In the genomic region with DNA sequence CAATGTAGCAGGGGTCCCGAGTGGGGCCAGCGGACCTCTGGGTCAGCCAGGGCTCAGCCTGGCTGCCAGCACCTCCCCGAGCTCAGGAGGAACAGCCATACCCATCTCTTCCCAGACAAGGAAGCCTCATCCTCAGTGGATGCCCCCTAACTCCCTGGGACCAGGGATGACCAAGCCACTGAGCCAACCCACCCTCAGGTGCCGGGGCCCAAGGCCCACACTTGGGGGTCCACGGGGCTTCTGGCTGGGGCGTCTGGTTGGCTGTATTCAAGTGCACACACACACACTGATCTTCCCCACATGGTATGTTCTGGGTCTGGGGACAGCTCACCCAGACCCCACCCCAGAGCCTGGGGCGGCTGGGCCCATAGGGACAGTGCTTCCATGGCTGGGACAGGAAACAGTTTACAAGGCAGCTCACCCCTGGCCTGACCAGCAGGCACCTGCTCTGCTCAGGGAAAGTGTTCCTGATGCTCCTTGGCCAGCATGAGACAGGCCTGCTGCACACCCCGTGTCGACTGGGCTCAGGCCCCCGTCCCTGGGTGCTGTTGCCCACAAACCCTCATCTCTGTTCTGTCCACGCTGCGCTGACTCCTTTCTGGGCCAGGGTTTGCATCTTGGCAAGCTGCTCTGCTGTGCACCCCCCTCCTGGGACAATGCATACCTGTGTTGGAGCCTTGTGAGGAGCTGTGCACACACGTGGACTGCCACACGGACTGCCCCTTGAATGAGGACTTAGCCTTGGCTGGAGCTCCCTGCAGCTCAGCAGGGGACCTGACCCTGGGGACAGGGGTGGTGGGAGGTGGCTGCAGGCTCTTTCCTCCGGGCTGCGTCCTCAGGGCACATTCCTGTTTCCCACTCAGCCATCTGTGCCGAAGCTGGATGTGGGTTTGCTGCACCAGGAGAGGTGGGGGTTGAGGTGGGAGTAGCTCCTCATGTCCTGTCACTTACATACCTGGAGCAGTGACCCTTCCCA, we compare ENCODE assay signal across 12 cellular contexts. TPM values are rescaled to one million over a fixed set of nuclear protein-coding genes. Genes with fewer than 3 reads are reported as not detected.
DNase-seq lines count a peak whose midpoint lies in the region; ATAC-seq and TF ChIP-seq lines count a peak whose summit lies in the region.
"Had no signal": no experiment of that assay in that cellular context is flagged by ENCODE, and none has a peak within 500 bp of the region (broad histone marks: within the 10 kb centered on the region; RNA-seq: fewer than 3 reads in every experiment).

No MANE protein-coding gene starts in this region.

- H3K9me3 ChIP-seq in BLaER1 (no peaks in the 10 kb centered on the region), esophagus muscularis mucosa (no peaks in the 10 kb centered on the region), WERI-Rb-1 (ENCODE audit: severe bottlenecking) (no peaks in the 10 kb centered on the region)

- DNase-seq in NB4 (ENCODE audit: low read depth) (peak; percentile 50), esophagus muscularis mucosa (ENCODE audit: extremely low spot score) (no peak), omental fat pad (ENCODE audit: low spot score) (no peak), WERI-Rb-1 (no peak)
- DNase-seq: MM.1S, NCI-H1930, NCI-H510A treated with DMSO at 0.1 percent for 48 hours had no signal

- H3K4me3 ChIP-seq in BLaER1 (no peak overlapping the region), NB4 (ENCODE audit: low read depth, low read length) (no peak overlapping the region), esophagus muscularis mucosa (no peak overlapping the region), WERI-Rb-1 (ENCODE audit: low read depth, low read length) (no peak overlapping the region)

- H3K36me3 ChIP-seq in BLaER1 (peaks cover 45% of the 10 kb centered on the region), esophagus muscularis mucosa (peaks cover 16 to 40% (median 39%) of the 10 kb centered on the region in 4 donors), WERI-Rb-1 (peaks cover 43% of the 10 kb centered on the region)

- no peaks in the 10 kb centered on the region for H3K27me3 ChIP-seq in BLaER1
- no peaks in the 10 kb centered on the region for H3K27me3 ChIP-seq in esophagus muscularis mucosa
- no peaks in the 10 kb centered on the region for H3K27me3 ChIP-seq in WERI-Rb-1 (ENCODE audit: insufficient read depth, low read depth, severe bottlenecking)

- H3K9ac ChIP-seq in BLaER1 = peak overlapping the region; percentile 48; the same call in 1 of the 2 replicates

- no peak for TF ChIP-seq POLR2A in NB4 (IDR thresholded peaks at IDR 0.05; ENCODE audit: extremely low read depth, insufficient read length)
- TF ChIP-seq POLR2A in esophagus muscularis mucosa (IDR thresholded peaks at IDR 0.05; ENCODE audit: low read depth) = no peak

- intact Hi-C loops in esophagus muscularis mucosa (cut with DNase I) = no loop called here

- H3K27ac ChIP-seq in BLaER1 (peak overlapping the region; percentile 38; the same call in 1 of the 2 replicates), esophagus muscularis mucosa (replicated peaks in 1 of 4) (peak overlapping the region in 3 of 4 donors; percentile 10 to 47 (median 38)), WERI-Rb-1 (no peak overlapping the region)

- peaks cover 73% of the 10 kb centered on the region for H4K20me1 ChIP-seq in BLaER1

- H3K4me1 ChIP-seq in BLaER1 = peaks cover 43% of the 10 kb centered on the region
- peaks cover 54 to 62% (median 56%) of the 10 kb centered on the region in 4 donors for H3K4me1 ChIP-seq in esophagus muscularis mucosa

- TF ChIP-seq EP300 in esophagus muscularis mucosa (IDR thresholded peaks at IDR 0.05) = no peak

- H3K4me2 ChIP-seq in BLaER1 = peak overlapping the region; percentile 50

- 70% methylated on average over 8 of the region's 17 CpGs for WGBS in esophagus muscularis mucosa

- ATAC-seq in omental fat pad (ENCODE audit: low FRiP score) = peak; percentile 5
- no peak for ATAC-seq in HG02840 (IDR thresholded peaks at IDR 0.05; ENCODE audit: low FRiP score, unreplicated experiment)
- ATAC-seq in activated CD4-positive, CD25-positive, alpha-beta regulatory T cell treated with anti-CD3 and anti-CD28 coated beads, Interleukin-2, amount 50 U/mL, for 24 hours = no peak
- ATAC-seq in GM18868 (IDR thresholded peaks at IDR 0.05; ENCODE audit: unreplicated experiment) = no peak

- TF ChIP-seq CTCF in NB4 (IDR thresholded peaks at IDR 0.05; ENCODE audit: low read depth, low read length) (no peak), esophagus muscularis mucosa (IDR thresholded peaks at IDR 0.05) (no peak), omental fat pad (IDR thresholded peaks at IDR 0.05) (no peak), WERI-Rb-1 (IDR thresholded peaks at IDR 0.05; ENCODE audit: low read depth, low read length) (no peak)

RNA-seq across cellular contexts. Expression of a gene that starts 7.9 kb away (rescaled TPM):
- total RNA-seq in esophagus muscularis mucosa = 100 to 1,000 TPM in 1 of 4 donors, 10 to 100 TPM in 3; 27.8 to 101 (median 42.3) TPM
- 10 to 100 TPM; 31.6 to 55.6 (median 41.2) TPM for total RNA-seq in omental fat pad

RNA-seq across cellular contexts. Expression of a gene that starts 15.1 kb away (rescaled TPM):
- total RNA-seq in esophagus muscularis mucosa (100 to 1,000 TPM; 227 to 286 (median 247) TPM), omental fat pad (100 to 1,000 TPM; 167 to 296 (median 203) TPM)

RNA-seq across cellular contexts. Expression of a gene that starts 34.1 kb away (rescaled TPM):
- total RNA-seq in esophagus muscularis mucosa (10 to 100 TPM in 3 of 4 donors, 1 to 10 TPM in 1; 3.7 to 37.9 (median 22.6) TPM), omental fat pad (100 to 1,000 TPM in 3 of 4 donors, 10 to 100 TPM in 1; 62.6 to 405 (median 250) TPM)
- total RNA-seq: HT1080 had no signal

RNA-seq across cellular contexts. Expression of a gene that starts 46.7 kb away (rescaled TPM):
- total RNA-seq in esophagus muscularis mucosa (100 to 1,000 TPM; 103 to 126 (median 116) TPM), omental fat pad (100 to 1,000 TPM in 3 of 4 donors, 10 to 100 TPM in 1; 80.4 to 158 (median 111) TPM)

RNA-seq across cellular contexts. Expression of a gene that starts 55.0 kb away (rescaled TPM):
- 10 to 100 TPM; 23.7 to 36.0 (median 30.0) TPM for total RNA-seq in esophagus muscularis mucosa
- 10 to 100 TPM in 3 of 4 donors, 1 to 10 TPM in 1; 7.1 to 48.7 (median 18.9) TPM for total RNA-seq in omental fat pad
- total RNA-seq: HT1080 had no signal
